12 cellular contexts compared by ENCODE assay signal in genomic region chr5:146205499-146206202, GRCh38. TPM values are rescaled to one million over a fixed set of nuclear protein-coding genes. Genes with fewer than 3 reads are reported as not detected.
DNase-seq lines count a peak whose midpoint lies in the region; ATAC-seq, FAIRE-seq and TF ChIP-seq lines count a peak whose summit lies in the region.
"Had no signal": no experiment of that assay in that cellular context is flagged by ENCODE, and none has a peak within 500 bp of the region (broad histone marks: within the 10 kb centered on the region; RNA-seq: fewer than 3 reads in every experiment).

No MANE protein-coding gene starts in this region.

- intact Hi-C loops in PC-9 (cut with micrococcal nuclease; ENCODE audit: unreplicated experiment) = no loop called here

- ATAC-seq in A549 = no peak
- ATAC-seq in GM18867 (IDR thresholded peaks at IDR 0.05; ENCODE audit: unreplicated experiment) = no peak
- no peak for ATAC-seq in GM21360 (IDR thresholded peaks at IDR 0.05; ENCODE audit: unreplicated experiment)
- no peak for ATAC-seq in esophagus mucosa
- ATAC-seq: Right ventricle myocardium inferior had no signal

- no peak for FAIRE-seq in A549 (lab: Jason Lieb, UNC)
- FAIRE-seq: bronchial epithelial cell, GM18507 had no signal

- DNase-seq in A549 (ENCODE audit: low read depth in 1 of 2, low spot score in 1 of 2) (no peak), PC-9 (no peak), fibroblast of the aortic adventitia (ENCODE audit: low read depth) (no peak), glutamatergic neuron (no peak)
- DNase-seq: Calu3 had no signal

- H3K36me3 Mint-ChIP-seq in glutamatergic neuron (ENCODE audit: unreplicated experiment) = no peaks in the 10 kb centered on the region

- CTCF ChIA-PET in A549 (lab: Yijun Ruan, JAX) = no interaction called here
- CTCF ChIA-PET in PC-9 (lab: Charles Lee) = interaction anchor here (0.6 kb wide), 2 partner anchors 269 to 1339 kb away, joined by 3 to 21 read pairs; partner anchors contain the start of gene SH3RF2

- WGBS in A549 (ENCODE audit: missing lambda C conversion rate) = 88% methylated on average over 11 of the region's 11 CpGs

- peaks cover 15% of the 10 kb centered on the region for H4K20me1 ChIP-seq in DOHH2 (ENCODE audit: control insufficient read depth, insufficient read depth, low read depth, low read length)
- H4K20me1 ChIP-seq in PC-9 (ENCODE audit: insufficient read depth) = peaks cover 53% of the 10 kb centered on the region

- H3K4me2 ChIP-seq in A549 (peak overlapping the region; percentile 91), DOHH2 (ENCODE audit: low read length) (peak overlapping the region; percentile 64), PC-9 (peak overlapping the region; percentile 78)

- H3K4me3 ChIP-seq in A549 = peak overlapping the region; percentile 74; the same call in 1 of the 3 replicates
- H3K4me3 ChIP-seq in DOHH2 (ENCODE audit: low read length) = peak overlapping the region; percentile 88
- peak overlapping the region; percentile 96; the same call in 1 of the 2 replicates for H3K4me3 ChIP-seq in PC-9
- peak overlapping the region; percentile 31 for H3K4me3 ChIP-seq in fibroblast of the aortic adventitia (ENCODE audit: low read depth, low read length)

- TF ChIP-seq EP300 in A549 (IDR thresholded peaks at IDR 0.05) = no peak

- TF ChIP-seq CTCF in A549 (IDR thresholded peaks at IDR 0.05) (no peak), DOHH2 (IDR thresholded peaks at IDR 0.05; ENCODE audit: low read depth, low read length, poor library complexity, severe bottlenecking) (no peak), PC-9 (conservative IDR thresholded peaks at IDR 0.05) (no peak), fibroblast of the aortic adventitia (IDR thresholded peaks at IDR 0.05; ENCODE audit: insufficient read depth, low read length) (no peak), glutamatergic neuron (IDR thresholded peaks at IDR 0.05; ENCODE audit: partially characterized antibody, unreplicated experiment) (no peak)

- no peak for TF ChIP-seq POLR2A in A549 (IDR thresholded peaks at IDR 0.05; ENCODE audit: low read length)

- H3K9me3 ChIP-seq in A549 (no peaks in the 10 kb centered on the region), DOHH2 (ENCODE audit: control insufficient read depth, insufficient read depth, low read length) (no peaks in the 10 kb centered on the region), PC-9 (ENCODE audit: insufficient read depth, low read depth) (no peaks in the 10 kb centered on the region)

- peaks cover 2% of the 10 kb centered on the region for H3K9me3 Mint-ChIP-seq in glutamatergic neuron (ENCODE audit: unreplicated experiment)

- no peak overlapping the region for H3K4me3 Mint-ChIP-seq in glutamatergic neuron (ENCODE audit: unreplicated experiment)

- no peaks in the 10 kb centered on the region for H3K27me3 Mint-ChIP-seq in glutamatergic neuron (ENCODE audit: unreplicated experiment)

- no peaks in the 10 kb centered on the region; the same call in 1 of the 2 replicates for H3K36me3 ChIP-seq in DOHH2 (ENCODE audit: control insufficient read depth, low read length)
- no peaks in the 10 kb centered on the region for H3K36me3 ChIP-seq in PC-9 (ENCODE audit: low read depth)

- TF ChIP-seq RAD21 in A549 (conservative IDR thresholded peaks at IDR 0.05 in 1 of 2, IDR thresholded peaks at IDR 0.05 in 1 of 2) = no peak

- H3K9me2 ChIP-seq in DOHH2 (replicated peaks; ENCODE audit: control insufficient read depth, low read length) (no peaks in the 10 kb centered on the region), PC-9 (ENCODE audit: insufficient read depth) (no peaks in the 10 kb centered on the region)

- H3F3A ChIP-seq in DOHH2 (ENCODE audit: control insufficient read depth, insufficient read depth) (peaks cover 7% of the 10 kb centered on the region; the same call in 1 of the 2 replicates), PC-9 (ENCODE audit: insufficient read depth, low read depth) (peaks cover 12% of the 10 kb centered on the region; the same call in 1 of the 2 replicates)

- POLR2A ChIA-PET in A549 (lab: Yijun Ruan, JAX) (no interaction called here), PC-9 (lab: Charles Lee; ENCODE audit: unreplicated experiment) (interaction anchor here (0.6 kb wide), 1 partner anchor 35 kb away, joined by 3 read pairs; no protein-coding TSS in a partner anchor)

- H3K4me1 ChIP-seq in A549 = peaks cover 56% of the 10 kb centered on the region
- peaks cover 37% of the 10 kb centered on the region for H3K4me1 ChIP-seq in DOHH2 (ENCODE audit: control insufficient read depth, low read length)
- peaks cover 33% of the 10 kb centered on the region for H3K4me1 ChIP-seq in PC-9 (replicated peaks; ENCODE audit: insufficient read depth)

- H3K27ac ChIP-seq in A549 = peak overlapping the region in 1 of 2 experiments; percentile 12; a peak in 1 of 6 replicates
- no peak overlapping the region for H3K27ac ChIP-seq in DOHH2 (ENCODE audit: low read depth, low read length)
- no peak overlapping the region for H3K27ac ChIP-seq in PC-9

- H3K4me1 Mint-ChIP-seq in glutamatergic neuron (ENCODE audit: low read depth, unreplicated experiment) = no peaks in the 10 kb centered on the region

- H3K27me3 ChIP-seq in DOHH2 (ENCODE audit: control insufficient read depth, low read length) (no peaks in the 10 kb centered on the region), PC-9 (ENCODE audit: insufficient read depth, low read depth) (no peaks in the 10 kb centered on the region)

- no peak overlapping the region for H3K27ac Mint-ChIP-seq in glutamatergic neuron (ENCODE audit: unreplicated experiment)

- no TSS peak for BruUV-seq in PC-9 (replicated peaks; lab: Mats Ljungman, UMichigan)

- no peak overlapping the region for H2AFZ ChIP-seq in PC-9

- H3K79me2 ChIP-seq in DOHH2 (ENCODE audit: control insufficient read depth, low read length) (peaks cover 72% of the 10 kb centered on the region), PC-9 (ENCODE audit: low read depth) (peaks cover 71% of the 10 kb centered on the region)

TF ChIP-seq in A549, 52 proteins besides CTCF, POLR2A, EP300 and RAD21:
- TF ChIP-seq HMGXB4 (CRISPR knock-in tag; IDR thresholded peaks at IDR 0.05; ENCODE audit: borderline replicate concordance) = no peak
- no peak for TF ChIP-seq ZC3H11A (IDR thresholded peaks at IDR 0.05)
- no peak for TF ChIP-seq KDM1A (IDR thresholded peaks at IDR 0.05; ENCODE audit: low read depth)
- no peak for TF ChIP-seq MAX (IDR thresholded peaks at IDR 0.05)
- no peak for TF ChIP-seq SMC3 (IDR thresholded peaks at IDR 0.05)
- TF ChIP-seq HOXB5 (CRISPR knock-in tag; IDR thresholded peaks at IDR 0.05) = no peak
- TF ChIP-seq CBX2 (IDR thresholded peaks at IDR 0.05; ENCODE audit: borderline replicate concordance, low read depth) = no peak
- TF ChIP-seq ESRRA (IDR thresholded peaks at IDR 0.05; ENCODE audit: borderline replicate concordance, low read length) = no peak
- no peak for TF ChIP-seq RFX5 (IDR thresholded peaks at IDR 0.05)
- no peak for TF ChIP-seq HDAC2 (IDR thresholded peaks at IDR 0.05)
- no peak for TF ChIP-seq JUNB (IDR thresholded peaks at IDR 0.05)
- TF ChIP-seq HEYL (CRISPR knock-in tag; IDR thresholded peaks at IDR 0.05) = no peak
- no peak for TF ChIP-seq RCOR1 (IDR thresholded peaks at IDR 0.05; ENCODE audit: low read depth, low read length)
- TF ChIP-seq KDM5A (IDR thresholded peaks at IDR 0.05) = no peak
- TF ChIP-seq CHD2 (IDR thresholded peaks at IDR 0.05; ENCODE audit: low read length, partially characterized antibody) = no peak
- no peak for TF ChIP-seq MAFK (IDR thresholded peaks at IDR 0.05; ENCODE audit: partially characterized antibody)
TF ChIP-seq in A549: peak in this region for 0.

RNA-seq across cellular contexts. Expression of gene RBM27, which starts 2.2 kb away (rescaled TPM):
- polyA plus RNA-seq in A549 (2011; rRNA removed) (23.9 and 27.4 TPM in 2 replicates), A549 (2017; fragmentation: RNase III; extraction: RNeasy Plus Mini Kit Qiagen cat#74134 plus additional on column Dnase treatment) (12.9 to 13.3 TPM (median 13.1 TPM) in 3 replicates)
- polyA plus RNA-seq in A549 (2012; cell fraction: cytosol; rRNA removed) = 4.8 and 7.3 TPM in 2 replicates
- 3.1 and 3.8 TPM in 2 replicates for polyA plus RNA-seq in A549 (2012; cell fraction: nucleus; rRNA removed)
- polyA minus RNA-seq in A549 (2011; rRNA and poly(A)+ RNA removed) = 90.4 and 113 TPM in 2 replicates
- total RNA-seq in PC-9 (2021) (12.0 and 25.1 TPM in 2 replicates), fibroblast of the aortic adventitia (ENCODE audit: low replicate concordance) (6.6 and 28.5 TPM in 2 replicates), glutamatergic neuron (ENCODE audit: unreplicated experiment) (20.8 TPM), esophagus mucosa (7.5 TPM)

RNA-seq across cellular contexts. Expression of gene LARS1, which starts 23.2 kb away (rescaled TPM):
- polyA plus RNA-seq in A549 (2011; rRNA removed) (56.9 and 87.2 TPM in 2 replicates), A549 (2017; fragmentation: RNase III; extraction: RNeasy Plus Mini Kit Qiagen cat#74134 plus additional on column Dnase treatment) (79.8 to 86.8 TPM (median 84.3 TPM) in 3 replicates)
- 10.9 and 11.2 TPM in 2 replicates for polyA plus RNA-seq in A549 (2012; cell fraction: cytosol; rRNA removed)
- polyA plus RNA-seq in A549 (2012; cell fraction: nucleus; rRNA removed) = 10.0 and 19.4 TPM in 2 replicates
- polyA minus RNA-seq in A549 (2011; rRNA and poly(A)+ RNA removed) = 76.5 and 77.4 TPM in 2 replicates
- total RNA-seq in PC-9 (2021) (111 and 146 TPM in 2 replicates), fibroblast of the aortic adventitia (ENCODE audit: low replicate concordance) (216 and 226 TPM in 2 replicates), glutamatergic neuron (ENCODE audit: unreplicated experiment) (194 TPM), esophagus mucosa (66.0 TPM)

Comparison
In these comparisons a context has a peak if more than half of its experiments do, and no peak if none do; other contexts are left out.
1. H3K4me3 ChIP-seq: peak in every context shown above with its lines; median percentile 96 in PC-9; 88 in DOHH2; 74 in A549; 31 in fibroblast of the aortic adventitia.